Comparison of ENCODE assay signal across 1 cellular context in genomic region chr2:218722876-218723477, GRCh38.
TF ChIP-seq lines count a peak whose summit lies in the region.

No MANE protein-coding gene starts in this region.

TF ChIP-seq in WTC11, 78 proteins besides CTCF, POLR2A, EP300 and RAD21 (continued from another document):
- TF ChIP-seq AFF4 (CRISPR knock-in tag; IDR thresholded peaks at IDR 0.05; ENCODE audit: borderline replicate concordance): no peak
- TF ChIP-seq TEAD1 (CRISPR knock-in tag; IDR thresholded peaks at IDR 0.05): no peak
- TF ChIP-seq SOX15 (CRISPR knock-in tag; IDR thresholded peaks at IDR 0.05): no peak
- TF ChIP-seq MLX (CRISPR knock-in tag; IDR thresholded peaks at IDR 0.05): no peak
TF ChIP-seq in WTC11: peak in this region for 0.
